ENCODE assay signal across 1 cellular context in the genomic region with DNA sequence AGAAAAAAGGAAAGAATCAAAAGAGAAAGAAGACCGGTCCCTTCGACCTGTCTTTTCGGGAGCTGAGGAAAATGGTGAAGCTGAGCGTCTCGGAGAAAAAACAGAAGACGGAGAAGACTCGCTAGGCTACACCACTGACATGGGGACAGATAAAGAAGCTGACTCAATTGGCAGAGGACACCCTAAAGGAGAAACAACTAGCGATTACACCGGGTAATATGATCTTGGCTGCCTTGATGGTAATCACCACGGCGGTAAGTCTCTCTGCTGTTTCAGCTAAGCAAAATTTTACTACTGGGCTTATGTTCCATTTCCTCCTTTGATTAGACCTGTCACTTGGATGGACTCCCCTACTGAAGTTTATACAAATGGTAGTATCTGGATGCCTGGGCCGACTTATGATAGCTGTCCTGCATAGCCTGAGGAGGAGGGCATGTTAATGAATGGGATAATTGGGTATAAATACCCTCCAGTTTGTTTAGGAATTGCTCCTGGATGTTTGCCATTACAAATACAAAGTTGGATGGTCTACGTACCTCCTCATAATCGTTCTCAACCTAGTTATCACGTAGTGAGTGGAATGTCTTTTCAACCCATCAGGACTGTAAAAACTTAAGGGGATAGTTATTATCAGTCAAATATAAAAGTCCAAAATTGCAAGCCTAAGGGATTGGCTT.
TF ChIP-seq lines count a peak whose summit lies in the region.

No MANE protein-coding gene starts in this region.

TF ChIP-seq in neural cell, 6 proteins besides CTCF, POLR2A, EP300 and RAD21 (continued from another document):
- TF ChIP-seq, protein P1, sequence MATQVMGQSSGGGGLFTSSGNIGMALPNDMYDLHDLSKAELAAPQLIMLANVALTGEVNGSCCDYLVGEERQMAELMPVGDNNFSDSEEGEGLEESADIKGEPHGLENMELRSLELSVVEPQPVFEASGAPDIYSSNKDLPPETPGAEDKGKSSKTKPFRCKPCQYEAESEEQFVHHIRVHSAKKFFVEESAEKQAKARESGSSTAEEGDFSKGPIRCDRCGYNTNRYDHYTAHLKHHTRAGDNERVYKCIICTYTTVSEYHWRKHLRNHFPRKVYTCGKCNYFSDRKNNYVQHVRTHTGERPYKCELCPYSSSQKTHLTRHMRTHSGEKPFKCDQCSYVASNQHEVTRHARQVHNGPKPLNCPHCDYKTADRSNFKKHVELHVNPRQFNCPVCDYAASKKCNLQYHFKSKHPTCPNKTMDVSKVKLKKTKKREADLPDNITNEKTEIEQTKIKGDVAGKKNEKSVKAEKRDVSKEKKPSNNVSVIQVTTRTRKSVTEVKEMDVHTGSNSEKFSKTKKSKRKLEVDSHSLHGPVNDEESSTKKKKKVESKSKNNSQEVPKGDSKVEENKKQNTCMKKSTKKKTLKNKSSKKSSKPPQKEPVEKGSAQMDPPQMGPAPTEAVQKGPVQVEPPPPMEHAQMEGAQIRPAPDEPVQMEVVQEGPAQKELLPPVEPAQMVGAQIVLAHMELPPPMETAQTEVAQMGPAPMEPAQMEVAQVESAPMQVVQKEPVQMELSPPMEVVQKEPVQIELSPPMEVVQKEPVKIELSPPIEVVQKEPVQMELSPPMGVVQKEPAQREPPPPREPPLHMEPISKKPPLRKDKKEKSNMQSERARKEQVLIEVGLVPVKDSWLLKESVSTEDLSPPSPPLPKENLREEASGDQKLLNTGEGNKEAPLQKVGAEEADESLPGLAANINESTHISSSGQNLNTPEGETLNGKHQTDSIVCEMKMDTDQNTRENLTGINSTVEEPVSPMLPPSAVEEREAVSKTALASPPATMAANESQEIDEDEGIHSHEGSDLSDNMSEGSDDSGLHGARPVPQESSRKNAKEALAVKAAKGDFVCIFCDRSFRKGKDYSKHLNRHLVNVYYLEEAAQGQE (IDR thresholded peaks at IDR 0.05; ENCODE audit: borderline replicate concordance): no peak
- TF ChIP-seq MXI1 (conservative IDR thresholded peaks at IDR 0.05; ENCODE audit: poor library complexity, severe bottlenecking) (no peak), SMC3 (conservative IDR thresholded peaks at IDR 0.05; ENCODE audit: poor library complexity) (no peak), EZH2 (IDR thresholded peaks at IDR 0.05; ENCODE audit: borderline replicate concordance, insufficient read depth, low read length, poor library complexity, severe bottlenecking) (no peak)
